In genomic region chr15:66801266-66801665, GRCh38 we compare ENCODE assay signal across 2 cellular contexts.
TF ChIP-seq lines count a peak whose summit lies in the region.

No MANE protein-coding gene starts in this region.

TF ChIP-seq in IMR-90, 13 proteins besides CTCF, POLR2A, EP300 and RAD21:
- TF ChIP-seq BHLHE40 (IDR thresholded peaks at IDR 0.05; ENCODE audit: low read depth, low read length), result no peak
- TF ChIP-seq RFX5 (IDR thresholded peaks at IDR 0.05; ENCODE audit: low read depth, low read length), result no peak
- TF ChIP-seq CHD1 (IDR thresholded peaks at IDR 0.05; ENCODE audit: low read depth, low read length), result no peak
- no peak for TF ChIP-seq NFE2L2 (IDR thresholded peaks at IDR 0.05; ENCODE audit: low read depth, low read length)
- no peak for TF ChIP-seq ELK1 (IDR thresholded peaks at IDR 0.05; ENCODE audit: borderline replicate concordance, low read depth, low read length)
- TF ChIP-seq MXI1 (IDR thresholded peaks at IDR 0.05; ENCODE audit: borderline replicate concordance, low read depth, low read length), result no peak
- no peak for TF ChIP-seq RCOR1 (IDR thresholded peaks at IDR 0.05; ENCODE audit: insufficient replicate concordance, low read length)
- TF ChIP-seq, protein P1, sequence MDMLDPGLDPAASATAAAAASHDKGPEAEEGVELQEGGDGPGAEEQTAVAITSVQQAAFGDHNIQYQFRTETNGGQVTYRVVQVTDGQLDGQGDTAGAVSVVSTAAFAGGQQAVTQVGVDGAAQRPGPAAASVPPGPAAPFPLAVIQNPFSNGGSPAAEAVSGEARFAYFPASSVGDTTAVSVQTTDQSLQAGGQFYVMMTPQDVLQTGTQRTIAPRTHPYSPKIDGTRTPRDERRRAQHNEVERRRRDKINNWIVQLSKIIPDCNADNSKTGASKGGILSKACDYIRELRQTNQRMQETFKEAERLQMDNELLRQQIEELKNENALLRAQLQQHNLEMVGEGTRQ (IDR thresholded peaks at IDR 0.05; ENCODE audit: low read depth, low read length), result no peak
- no peak for TF ChIP-seq FOS (IDR thresholded peaks at IDR 0.05; ENCODE audit: low read depth, low read length)
- no peak for TF ChIP-seq MAFK (IDR thresholded peaks at IDR 0.05; ENCODE audit: low read depth, low read length)
- TF ChIP-seq CEBPB (IDR thresholded peaks at IDR 0.05; ENCODE audit: low read depth, low read length), result no peak
- TF ChIP-seq SMC3 (IDR thresholded peaks at IDR 0.05; ENCODE audit: low read depth, low read length), result no peak
- TF ChIP-seq MAZ (IDR thresholded peaks at IDR 0.05; ENCODE audit: borderline replicate concordance, low read depth, low read length), result no peak

TF ChIP-seq in K562, 482 proteins besides CTCF, POLR2A, EP300 and RAD21 (continues in another document):
- no peak for TF ChIP-seq TSHZ1 (CRISPR knock-in tag; IDR thresholded peaks at IDR 0.05)
- TF ChIP-seq ZNF175 (CRISPR knock-in tag; IDR thresholded peaks at IDR 0.05; ENCODE audit: low read depth), result no peak
- TF ChIP-seq HDAC1 (IDR thresholded peaks at IDR 0.05), result peak in 1 of 2 experiments; percentile 47; a peak in 1 of 4 replicates
- peak; percentile 68 for TF ChIP-seq CHD4 (IDR thresholded peaks at IDR 0.05; ENCODE audit: insufficient read depth, insufficient replicate concordance, low read depth, low read length, poor library complexity, severe bottlenecking)
- no peak for TF ChIP-seq LEF1 (IDR thresholded peaks at IDR 0.05)
- TF ChIP-seq BCOR (IDR thresholded peaks at IDR 0.05), result peak; percentile 93
- TF ChIP-seq, protein P2, sequence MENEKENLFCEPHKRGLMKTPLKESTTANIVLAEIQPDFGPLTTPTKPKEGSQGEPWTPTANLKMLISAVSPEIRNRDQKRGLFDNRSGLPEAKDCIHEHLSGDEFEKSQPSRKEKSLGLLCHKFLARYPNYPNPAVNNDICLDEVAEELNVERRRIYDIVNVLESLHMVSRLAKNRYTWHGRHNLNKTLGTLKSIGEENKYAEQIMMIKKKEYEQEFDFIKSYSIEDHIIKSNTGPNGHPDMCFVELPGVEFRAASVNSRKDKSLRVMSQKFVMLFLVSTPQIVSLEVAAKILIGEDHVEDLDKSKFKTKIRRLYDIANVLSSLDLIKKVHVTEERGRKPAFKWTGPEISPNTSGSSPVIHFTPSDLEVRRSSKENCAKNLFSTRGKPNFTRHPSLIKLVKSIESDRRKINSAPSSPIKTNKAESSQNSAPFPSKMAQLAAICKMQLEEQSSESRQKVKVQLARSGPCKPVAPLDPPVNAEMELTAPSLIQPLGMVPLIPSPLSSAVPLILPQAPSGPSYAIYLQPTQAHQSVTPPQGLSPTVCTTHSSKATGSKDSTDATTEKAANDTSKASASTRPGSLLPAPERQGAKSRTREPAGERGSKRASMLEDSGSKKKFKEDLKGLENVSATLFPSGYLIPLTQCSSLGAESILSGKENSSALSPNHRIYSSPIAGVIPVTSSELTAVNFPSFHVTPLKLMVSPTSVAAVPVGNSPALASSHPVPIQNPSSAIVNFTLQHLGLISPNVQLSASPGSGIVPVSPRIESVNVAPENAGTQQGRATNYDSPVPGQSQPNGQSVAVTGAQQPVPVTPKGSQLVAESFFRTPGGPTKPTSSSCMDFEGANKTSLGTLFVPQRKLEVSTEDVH (IDR thresholded peaks at IDR 0.05; ENCODE audit: low read depth, partially characterized antibody), result no peak
- TF ChIP-seq ZNF165 (CRISPR knock-in tag; IDR thresholded peaks at IDR 0.05; ENCODE audit: borderline replicate concordance), result no peak
- TF ChIP-seq, protein P3, sequence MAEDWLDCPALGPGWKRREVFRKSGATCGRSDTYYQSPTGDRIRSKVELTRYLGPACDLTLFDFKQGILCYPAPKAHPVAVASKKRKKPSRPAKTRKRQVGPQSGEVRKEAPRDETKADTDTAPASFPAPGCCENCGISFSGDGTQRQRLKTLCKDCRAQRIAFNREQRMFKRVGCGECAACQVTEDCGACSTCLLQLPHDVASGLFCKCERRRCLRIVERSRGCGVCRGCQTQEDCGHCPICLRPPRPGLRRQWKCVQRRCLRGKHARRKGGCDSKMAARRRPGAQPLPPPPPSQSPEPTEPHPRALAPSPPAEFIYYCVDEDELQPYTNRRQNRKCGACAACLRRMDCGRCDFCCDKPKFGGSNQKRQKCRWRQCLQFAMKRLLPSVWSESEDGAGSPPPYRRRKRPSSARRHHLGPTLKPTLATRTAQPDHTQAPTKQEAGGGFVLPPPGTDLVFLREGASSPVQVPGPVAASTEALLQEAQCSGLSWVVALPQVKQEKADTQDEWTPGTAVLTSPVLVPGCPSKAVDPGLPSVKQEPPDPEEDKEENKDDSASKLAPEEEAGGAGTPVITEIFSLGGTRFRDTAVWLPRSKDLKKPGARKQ (CRISPR knock-in tag; IDR thresholded peaks at IDR 0.05), result no peak
- no peak for TF ChIP-seq JUN (IDR thresholded peaks at IDR 0.05; ENCODE audit: borderline replicate concordance, low read depth, low read length)
- no peak for TF ChIP-seq JUN (CRISPR knock-in tag; IDR thresholded peaks at IDR 0.05; ENCODE audit: borderline replicate concordance)
- TF ChIP-seq, protein P4, sequence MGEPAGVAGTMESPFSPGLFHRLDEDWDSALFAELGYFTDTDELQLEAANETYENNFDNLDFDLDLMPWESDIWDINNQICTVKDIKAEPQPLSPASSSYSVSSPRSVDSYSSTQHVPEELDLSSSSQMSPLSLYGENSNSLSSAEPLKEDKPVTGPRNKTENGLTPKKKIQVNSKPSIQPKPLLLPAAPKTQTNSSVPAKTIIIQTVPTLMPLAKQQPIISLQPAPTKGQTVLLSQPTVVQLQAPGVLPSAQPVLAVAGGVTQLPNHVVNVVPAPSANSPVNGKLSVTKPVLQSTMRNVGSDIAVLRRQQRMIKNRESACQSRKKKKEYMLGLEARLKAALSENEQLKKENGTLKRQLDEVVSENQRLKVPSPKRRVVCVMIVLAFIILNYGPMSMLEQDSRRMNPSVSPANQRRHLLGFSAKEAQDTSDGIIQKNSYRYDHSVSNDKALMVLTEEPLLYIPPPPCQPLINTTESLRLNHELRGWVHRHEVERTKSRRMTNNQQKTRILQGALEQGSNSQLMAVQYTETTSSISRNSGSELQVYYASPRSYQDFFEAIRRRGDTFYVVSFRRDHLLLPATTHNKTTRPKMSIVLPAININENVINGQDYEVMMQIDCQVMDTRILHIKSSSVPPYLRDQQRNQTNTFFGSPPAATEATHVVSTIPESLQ (CRISPR knock-in tag; IDR thresholded peaks at IDR 0.05), result no peak
- TF ChIP-seq, protein P5, sequence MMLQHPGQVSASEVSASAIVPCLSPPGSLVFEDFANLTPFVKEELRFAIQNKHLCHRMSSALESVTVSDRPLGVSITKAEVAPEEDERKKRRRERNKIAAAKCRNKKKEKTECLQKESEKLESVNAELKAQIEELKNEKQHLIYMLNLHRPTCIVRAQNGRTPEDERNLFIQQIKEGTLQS (IDR thresholded peaks at IDR 0.05), result peak; percentile 36; the same call in 1 of the 2 replicates
- TF ChIP-seq, protein P5 (CRISPR knock-in tag; conservative IDR thresholded peaks at IDR 0.05), result no peak
- TF ChIP-seq ZBTB17 (CRISPR knock-in tag; IDR thresholded peaks at IDR 0.05), result no peak
- no peak for TF ChIP-seq MAFK (IDR thresholded peaks at IDR 0.05; ENCODE audit: low read length)
- no peak for TF ChIP-seq ZNF384 (IDR thresholded peaks at IDR 0.05; ENCODE audit: low read depth, low read length)
- no peak for TF ChIP-seq MCM7 (IDR thresholded peaks at IDR 0.05)
- TF ChIP-seq HDAC2 (IDR thresholded peaks at IDR 0.05), result peak; percentile 77; the same call in 1 of the 2 replicates
- TF ChIP-seq FOXP1 (CRISPR knock-in tag; IDR thresholded peaks at IDR 0.05), result no peak
- no peak for TF ChIP-seq ZBED1 (IDR thresholded peaks at IDR 0.05)
- no peak for TF ChIP-seq ZBTB9 (CRISPR knock-in tag; IDR thresholded peaks at IDR 0.05)
- TF ChIP-seq BRD9 (IDR thresholded peaks at IDR 0.05; ENCODE audit: low read depth, partially characterized antibody), result no peak
- TF ChIP-seq TRIM28 (IDR thresholded peaks at IDR 0.05), result no peak
- TF ChIP-seq GATAD2A (IDR thresholded peaks at IDR 0.05), result no peak
- TF ChIP-seq TCF7 (IDR thresholded peaks at IDR 0.05; ENCODE audit: borderline replicate concordance), result no peak
- no peak for TF ChIP-seq RFX5 (IDR thresholded peaks at IDR 0.05; ENCODE audit: low read depth, low read length)
